ENCODE assay signal across 1 cellular context in the genomic region with DNA sequence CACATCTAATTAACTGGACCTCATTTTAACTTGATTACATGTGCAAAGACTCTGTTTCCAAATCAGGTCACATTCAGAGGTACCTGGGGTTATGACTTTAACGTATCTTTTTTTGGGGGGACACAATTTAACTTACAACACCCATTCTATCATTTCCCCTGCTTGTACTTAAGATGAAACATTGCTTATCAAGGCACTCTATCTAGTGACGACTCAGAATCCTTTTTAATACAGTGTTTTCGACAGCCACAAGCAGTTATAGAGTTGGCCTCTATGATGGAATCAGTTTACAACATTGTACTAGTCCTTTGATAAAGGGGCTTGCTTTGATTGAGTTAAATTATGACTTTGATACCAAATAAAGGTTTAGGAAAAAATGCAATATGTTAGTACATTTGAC.
TF ChIP-seq lines count a peak whose summit lies in the region.

No MANE protein-coding gene starts in this region.

TF ChIP-seq in SK-N-SH treated with all-trans-retinoic acid at 6 μM for 48 hours, 23 proteins besides CTCF, POLR2A, EP300 and RAD21 (continued from another document):
- TF ChIP-seq, protein P1, sequence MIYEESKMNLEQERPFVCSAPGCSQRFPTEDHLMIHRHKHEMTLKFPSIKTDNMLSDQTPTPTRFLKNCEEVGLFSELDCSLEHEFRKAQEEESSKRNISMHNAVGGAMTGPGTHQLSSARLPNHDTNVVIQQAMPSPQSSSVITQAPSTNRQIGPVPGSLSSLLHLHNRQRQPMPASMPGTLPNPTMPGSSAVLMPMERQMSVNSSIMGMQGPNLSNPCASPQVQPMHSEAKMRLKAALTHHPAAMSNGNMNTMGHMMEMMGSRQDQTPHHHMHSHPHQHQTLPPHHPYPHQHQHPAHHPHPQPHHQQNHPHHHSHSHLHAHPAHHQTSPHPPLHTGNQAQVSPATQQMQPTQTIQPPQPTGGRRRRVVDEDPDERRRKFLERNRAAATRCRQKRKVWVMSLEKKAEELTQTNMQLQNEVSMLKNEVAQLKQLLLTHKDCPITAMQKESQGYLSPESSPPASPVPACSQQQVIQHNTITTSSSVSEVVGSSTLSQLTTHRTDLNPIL (CRISPR knock-in tag; IDR thresholded peaks at IDR 0.05; ENCODE audit: low read depth) = no peak
- TF ChIP-seq TSHZ2 (CRISPR knock-in tag; IDR thresholded peaks at IDR 0.05) (0 out of 2 replicates have a peak, but pooled peaks have one; percentile 51), ISL1 (CRISPR knock-in tag; IDR thresholded peaks at IDR 0.05) (peak; percentile 87), SNAI2 (CRISPR knock-in tag; IDR thresholded peaks at IDR 0.05) (0 out of 2 replicates have a peak, but pooled peaks have one; percentile 35), RARB (CRISPR knock-in tag; IDR thresholded peaks at IDR 0.05) (no peak), BACH2 (CRISPR knock-in tag; IDR thresholded peaks at IDR 0.05; ENCODE audit: borderline replicate concordance) (no peak), OSR1 (CRISPR knock-in tag; IDR thresholded peaks at IDR 0.05) (no peak), ARNTL (CRISPR knock-in tag; IDR thresholded peaks at IDR 0.05; ENCODE audit: borderline replicate concordance, low read depth) (no peak), ESRRG (CRISPR knock-in tag; IDR thresholded peaks at IDR 0.05) (no peak), ZC3H10 (CRISPR knock-in tag; IDR thresholded peaks at IDR 0.05) (no peak), POU6F1 (CRISPR knock-in tag; IDR thresholded peaks at IDR 0.05; ENCODE audit: borderline replicate concordance, low read depth) (no peak), ZNF70 (CRISPR knock-in tag; IDR thresholded peaks at IDR 0.05) (no peak)
TF ChIP-seq in SK-N-SH treated with all-trans-retinoic acid at 6 μM for 48 hours: peak in this region for 4.
